19 cellular contexts compared by ENCODE assay signal in the genomic region with DNA sequence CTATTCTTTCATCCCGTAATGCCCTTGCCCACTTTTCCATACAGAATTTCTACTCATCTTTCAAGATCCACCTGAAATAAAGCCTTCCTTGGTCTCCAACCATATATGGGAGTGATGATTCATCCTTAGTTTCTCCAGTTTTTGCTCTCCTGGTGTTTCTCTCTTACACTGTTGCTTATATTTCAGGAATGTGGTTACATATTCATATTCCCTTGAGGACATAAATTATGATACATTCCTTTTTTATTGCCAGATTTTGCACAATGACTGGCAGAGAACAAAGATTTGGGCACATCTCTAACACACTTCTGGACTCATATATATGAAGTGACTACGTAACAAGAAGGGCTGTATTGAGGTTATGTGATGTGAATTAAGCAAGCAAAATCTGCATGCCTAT.
DNase-seq lines count a peak whose midpoint lies in the region; ATAC-seq, FAIRE-seq and TF ChIP-seq lines count a peak whose summit lies in the region.
"Had no signal": no experiment of that assay in that cellular context is flagged by ENCODE, and none has a peak within 500 bp of the region (broad histone marks: within the 10 kb centered on the region; RNA-seq: fewer than 3 reads in every experiment).

No MANE protein-coding gene starts in this region.

- no peak for FAIRE-seq in HTR-8/SVneo (lab: Jason Lieb, UNC)
- FAIRE-seq: endometrium had no signal

- in situ Hi-C loops in astrocyte of the cerebellum (cut with HindIII; ENCODE audit: low sequenced_read_pairs): no loop called here

- intact Hi-C loops in posterior vena cava (cut with DNase I): no loop called here

- no peak for ATAC-seq in HG03460 (IDR thresholded peaks at IDR 0.05; ENCODE audit: unreplicated experiment)
- ATAC-seq: left lung; stimulated activated effector memory CD8-positive, alpha-beta T cell treated with anti-CD3 and anti-CD28 coated beads, Interleukin-12 subunit alpha, Interleukin-12 subunit beta, amount 100 ng/mL, for 72 hours had no signal

- DNase-seq in HTR-8/SVneo (ENCODE audit: insufficient read length, low spot score) (peak; percentile 9), astrocyte of the cerebellum (ENCODE audit: low read depth) (peak; percentile 27), fibroblast of pulmonary artery (ENCODE audit: low read depth) (peak; percentile 67), posterior vena cava (ENCODE audit: low spot score) (no peak), H4 (ENCODE audit: low spot score) (no peak)
- DNase-seq in activated CD4-positive, alpha-beta T cell treated with anti-CD3 and anti-CD28 coated beads, Interleukin-2, amount 50 U/mL, for 4 hours: no peak
- DNase-seq: activated naive CD4-positive, alpha-beta T cell treated with Interleukin-2 at 50 U/mL for 16 hours; COR-L47; DND-41; left lung; NCI-H1048; NCI-H2029; NK-92 treated with Interleukin-12 subunit alpha and Interleukin-12 subunit beta, amount 100 ng/mL, for 24 hours; retina had no signal

- TF ChIP-seq CTCF in astrocyte of the cerebellum (IDR thresholded peaks at IDR 0.05; ENCODE audit: low read depth, low read length, missing control alignments) (no peak), fibroblast of pulmonary artery (IDR thresholded peaks at IDR 0.05; ENCODE audit: low read length, missing control alignments) (no peak)

- no peak overlapping the region for H3K4me3 ChIP-seq in astrocyte of the cerebellum (ENCODE audit: low read depth, low read length)
- no peak overlapping the region for H3K4me3 ChIP-seq in fibroblast of pulmonary artery (replicated peaks; ENCODE audit: low read depth, low read length)
- H3K4me3 ChIP-seq: ascending aorta, coronary artery, left lung had no signal

Comparison
In these comparisons a context has a peak if more than half of its experiments do, and no peak if none do; other contexts are left out.
1. DNase-seq: peak in HTR-8/SVneo (single experiment), astrocyte of the cerebellum (single experiment) and fibroblast of pulmonary artery (single experiment); none in activated CD4-positive, alpha-beta T cell treated with anti-CD3 and anti-CD28 coated beads, Interleukin-2, amount 50 U/mL, for 4 hours (0 of 2), posterior vena cava (single experiment) and H4 (single experiment).